Comparison of ENCODE assay signal across 8 cellular contexts in genomic region chr6:143427109-143427817, GRCh38. TPM values are rescaled to one million over a fixed set of nuclear protein-coding genes. Genes with fewer than 3 reads are reported as not detected.
A peak's percentile ranks its signal among the peaks of the same experiment; 100 is the strongest.
DNase-seq lines count a peak whose midpoint lies in the region; ATAC-seq, FAIRE-seq and TF ChIP-seq lines count a peak whose summit lies in the region.

No MANE protein-coding gene starts in this region.

- H3K27me3 ChIP-seq in K562 (ENCODE audit: control insufficient read depth in 2 of 2, insufficient read depth in 2 of 2, low read length in 2 of 2), result no peaks in the 10 kb centered on the region

- in situ Hi-C loops in K562 (cut with MboI), result loop anchor here (10.0 kb wide), 1 partner anchor 952 kb away; no protein-coding TSS in a partner anchor

- no peak for TF ChIP-seq EP300 in A549 (IDR thresholded peaks at IDR 0.05)
- no peak for TF ChIP-seq EP300 in K562 (IDR thresholded peaks at IDR 0.05; ENCODE audit: low read length)

- intact Hi-C loops in K562 (cut with micrococcal nuclease), result loop anchor here (1.0 to 10.0 kb wide), 4 partner anchors 194 to 952 kb away; no protein-coding TSS in a partner anchor

- TF ChIP-seq CTCF in A549 (IDR thresholded peaks at IDR 0.05) (peak; percentile 78), K562 (IDR thresholded peaks at IDR 0.05 in 2 of 3, conservative IDR thresholded peaks at IDR 0.05 in 1 of 3; ENCODE audit: insufficient read depth in 2 of 3, low read depth in 1 of 3, low read length in 3 of 3) (peak; percentile 86 to 98 (median 94))

- no peaks in the 10 kb centered on the region for H3K79me2 ChIP-seq in K562 (ENCODE audit: control insufficient read depth, insufficient read depth, low read length)

- no TSS peak for BruUV-seq in K562 (replicated peaks; lab: Mats Ljungman, UMichigan)

- no peaks in the 10 kb centered on the region for H3K9me1 ChIP-seq in K562 (ENCODE audit: control insufficient read depth, insufficient read depth, low read length)

- ATAC-seq in A549 (peak; percentile 99 to 100), GM18499 (IDR thresholded peaks at IDR 0.05; ENCODE audit: insufficient read depth, unreplicated experiment) (peak; percentile 98), HG02884 (IDR thresholded peaks at IDR 0.05; ENCODE audit: unreplicated experiment) (peak; percentile 100), K562 (peak; percentile 100)

- H2AFZ ChIP-seq in K562 (ENCODE audit: low read depth, low read length), result no peak overlapping the region

- no peak for FAIRE-seq in A549 (lab: Jason Lieb, UNC)
- peak; percentile 48 for FAIRE-seq in TTC549 (lab: Jason Lieb, UNC)
- peak; percentile 76 for FAIRE-seq in K562 (lab: Jason Lieb, UNC)

- H3K4me1 ChIP-seq in A549 (peaks cover 3% of the 10 kb centered on the region; the same call in 1 of the 3 replicates), K562 (replicated peaks in 1 of 2; ENCODE audit: control insufficient read depth in 2 of 2, insufficient read depth in 2 of 2, low read length in 2 of 2) (no peaks in the 10 kb centered on the region)

- POLR2A ChIA-PET in A549 (lab: Yijun Ruan, JAX), result no interaction called here
- POLR2A ChIA-PET in K562 (lab: Yijun Ruan, JAX), result interaction anchor here (1.0 to 1.1 kb wide), 2 partner anchors 8 to 15 kb away, joined by 4 to 6 read pairs; no protein-coding TSS in a partner anchor

- H3K4me3 ChIP-seq in A549, result no peak overlapping the region
- no peak overlapping the region for H3K4me3 ChIP-seq in K562

- WGBS in A549 (ENCODE audit: missing lambda C conversion rate), result 3% methylated on average over 4 of the region's 4 CpGs
- whole genome bisulfite sequencing in K562 (ENCODE audit: insufficient coverage, low coverage, missing lambda C conversion rate), result 37% methylated on average over 4 of the region's 4 CpGs

- TF ChIP-seq RAD21 in A549 (conservative IDR thresholded peaks at IDR 0.05 in 1 of 2, IDR thresholded peaks at IDR 0.05 in 1 of 2) (peak; percentile 93 to 95), K562 (CRISPR knock-in tag; conservative IDR thresholded peaks at IDR 0.05 in 1 of 2, IDR thresholded peaks at IDR 0.05 in 1 of 2) (peak; percentile 93 to 97)

- peak; percentile 30 to 71 for DNase-seq in A549 (ENCODE audit: low read depth in 1 of 2, low spot score in 1 of 2)
- DNase-seq in NCI-H146 treated with DMSO at 0.1 percent for 48 hours (lab: John Stamatoyannopoulos, UW; ENCODE audit: unreplicated experiment), result peak; percentile 51
- peak; percentile 67 to 80 (median 78) for DNase-seq in K562 (ENCODE audit: extremely low read depth in 1 of 4, low spot score in 3 of 4)
- DNase-seq in iPS-NIHi11 (ENCODE audit: low spot score), result peak; percentile 80
- DNase-seq in stimulated activated CD4-positive, alpha-beta T cell treated with anti-CD3 and anti-CD28 coated beads, Interleukin-12 subunit alpha, Interleukin-12 subunit beta, amount 100 ng/mL, for 48 hours (ENCODE audit: low read depth in 2 of 3, low spot score in 1 of 3), result peak; percentile 38 to 58 (median 50)

- H3K9ac ChIP-seq in K562 (ENCODE audit: insufficient read depth in 1 of 2, low read depth in 2 of 2, low read length in 2 of 2), result no peak overlapping the region

- CTCF ChIA-PET in A549 (lab: Yijun Ruan, JAX), result interaction anchor here (0.6 to 5.2 kb wide), 18 partner anchors 12 to 953 kb away, joined by 3 to 46 read pairs (median 4); no protein-coding TSS in a partner anchor
- CTCF ChIA-PET in K562 (lab: Yijun Ruan, JAX; ENCODE audit: low intra/inter-chr PET ratio), result interaction anchor here (0.5 to 1.9 kb wide), 6 partner anchors 734 to 952 kb away, joined by 3 to 10 read pairs (median 5); no protein-coding TSS in a partner anchor

- H3K27ac ChIP-seq in A549 (no peak overlapping the region), K562 (ENCODE audit: extremely low read depth, low read depth, low read length) (no peak overlapping the region)

- H3K36me3 ChIP-seq in K562 (ENCODE audit: control insufficient read depth, insufficient read depth, low read length), result peaks cover 77% of the 10 kb centered on the region

- no peaks in the 10 kb centered on the region for H3K9me3 ChIP-seq in A549
- H3K9me3 ChIP-seq in K562 (replicated peaks; ENCODE audit: control insufficient read depth, insufficient read depth, low read depth, low read length), result no peaks in the 10 kb centered on the region

- H3K4me2 ChIP-seq in A549 (no peak overlapping the region), K562 (ENCODE audit: insufficient read depth, low read length) (no peak overlapping the region)

- TF ChIP-seq POLR2A in A549 (IDR thresholded peaks at IDR 0.05; ENCODE audit: low read length) (no peak), K562 (conservative IDR thresholded peaks at IDR 0.05) (peak; percentile 46)

- no peaks in the 10 kb centered on the region for H4K20me1 ChIP-seq in K562 (replicated peaks; ENCODE audit: control insufficient read depth, insufficient read depth, low read length)

TF ChIP-seq in A549, 52 proteins besides CTCF, POLR2A, EP300 and RAD21:
- no peak for TF ChIP-seq ZNF302 (CRISPR knock-in tag; IDR thresholded peaks at IDR 0.05)
- peak; percentile 86 for TF ChIP-seq SMC3 (IDR thresholded peaks at IDR 0.05)

TF ChIP-seq in K562, 482 proteins besides CTCF, POLR2A, EP300 and RAD21 (continues in another document):
- TF ChIP-seq YY1 (IDR thresholded peaks at IDR 0.05; ENCODE audit: borderline replicate concordance in 1 of 3, control insufficient read depth in 1 of 3, extremely low read depth in 1 of 3, insufficient read depth in 3 of 3, insufficient read length in 1 of 3, insufficient replicate concordance in 2 of 3, low read depth in 1 of 3, low read length in 2 of 3) (peak in 1 of 3 experiments; percentile 6), MAZ (CRISPR knock-in tag; conservative IDR thresholded peaks at IDR 0.05 in 1 of 2, IDR thresholded peaks at IDR 0.05 in 1 of 2) (peak; percentile 46 to 88; a peak in 3 of 4 replicates), STAG1 (CRISPR knock-in tag; IDR thresholded peaks at IDR 0.05; ENCODE audit: borderline replicate concordance) (peak; percentile 84; the same call in 1 of the 2 replicates), POLR2AphosphoS5 (IDR thresholded peaks at IDR 0.05; ENCODE audit: control insufficient read depth, insufficient read depth, low read depth, low read length) (peak; percentile 37; the same call in 1 of the 2 replicates)

RNA-seq across cellular contexts. Expression of gene ADAT2, which starts 23.2 kb away (rescaled TPM):
- polyA plus RNA-seq in A549 (2011; rRNA removed) (5.1 and 7.1 TPM in 2 replicates), A549 (2017; fragmentation: RNase III; extraction: RNeasy Plus Mini Kit Qiagen cat#74134 plus additional on column Dnase treatment) (7.8 to 8.2 TPM (median 8.0 TPM) in 3 replicates), K562 (2011; rRNA removed) (48.4 and 60.6 TPM in 2 replicates), K562 (2014; fragmentation: Illumina TruSeq; extraction: Trizol) (29.7 and 31.7 TPM in 2 replicates), K562 (2014; fragmentation: Nextera tagmentation; extraction: Ambion mirVana) (10 to 100 TPM; 13.0 to 18.5 TPM), K562 (2014; rRNA removed) (46.7 and 62.5 TPM in 2 replicates)
- 2.1 and 2.3 TPM in 2 replicates for polyA plus RNA-seq in A549 (2012; cell fraction: cytosol; rRNA removed)
- 3.6 and 5.0 TPM in 2 replicates for polyA plus RNA-seq in A549 (2012; cell fraction: nucleus; rRNA removed)
- 1.7 and 2.8 TPM in 2 replicates for polyA minus RNA-seq in A549 (2011; rRNA and poly(A)+ RNA removed)
- total RNA-seq in K562 (2011; cell fraction: chromatin; rRNA removed; ENCODE audit: low replicate concordance), result 32.1 and 107 TPM in 2 replicates
- total RNA-seq in K562 (2011; cell fraction: nucleolus; rRNA removed), result 16.2 and 27.9 TPM in 2 replicates
- 52.9 and 88.3 TPM in 2 replicates for total RNA-seq in K562 (2011; cell fraction: nucleoplasm; rRNA removed)
- total RNA-seq in K562 (2014; rRNA removed) (21.4 and 22.6 TPM in 2 replicates), K562 (2014; rRNA removed; fragmentation: Illumina TruSeq; extraction: Trizol) (35.7 and 41.0 TPM in 2 replicates), K562 (2015; rRNA removed; fragmentation: Illumina TruSeq; extraction: Trizol) (29.0 and 32.7 TPM in 2 replicates), K562 (2021) (25.9 and 28.4 TPM in 2 replicates)
- polyA plus RNA-seq in K562 (2011; cell fraction: cytosol; rRNA removed), result 8.6 and 19.2 TPM in 2 replicates
- polyA plus RNA-seq in K562 (2011; cell fraction: nucleus; rRNA removed), result 74.1 and 78.0 TPM in 2 replicates
- 19.4 and 22.7 TPM in 2 replicates for polyA plus RNA-seq in K562 (2012)
- 34.7 and 36.7 TPM in 2 replicates for polyA minus RNA-seq in K562 (2011; rRNA and poly(A)+ RNA removed)
- polyA minus RNA-seq in K562 (2011; cell fraction: cytosol; rRNA and poly(A)+ RNA removed), result 12.5 and 17.0 TPM in 2 replicates
- polyA minus RNA-seq in K562 (2011; cell fraction: nucleus; rRNA and poly(A)+ RNA removed), result 39.2 and 45.5 TPM in 2 replicates

RNA-seq across cellular contexts. Expression of gene PEX3, which starts 23.3 kb away (rescaled TPM):
- polyA plus RNA-seq in A549 (2011; rRNA removed) (24.7 and 25.9 TPM in 2 replicates), A549 (2017; fragmentation: RNase III; extraction: RNeasy Plus Mini Kit Qiagen cat#74134 plus additional on column Dnase treatment) (14.0 to 15.7 TPM (median 15.1 TPM) in 3 replicates), K562 (2011; rRNA removed) (39.2 and 55.7 TPM in 2 replicates), K562 (2014; fragmentation: Illumina TruSeq; extraction: Trizol) (20.8 and 26.5 TPM in 2 replicates), K562 (2014; fragmentation: Nextera tagmentation; extraction: Ambion mirVana) (10 to 100 TPM; 62.8 to 69.6 TPM), K562 (2014; rRNA removed) (17.1 and 17.3 TPM in 2 replicates)
- 10.3 and 11.2 TPM in 2 replicates for polyA plus RNA-seq in A549 (2012; cell fraction: cytosol; rRNA removed)
- polyA plus RNA-seq in A549 (2012; cell fraction: nucleus; rRNA removed), result 3.2 and 4.5 TPM in 2 replicates
- polyA minus RNA-seq in A549 (2011; rRNA and poly(A)+ RNA removed), result 12.1 and 12.4 TPM in 2 replicates
- 17.1 and 21.7 TPM in 2 replicates for total RNA-seq in K562 (2011; cell fraction: chromatin; rRNA removed; ENCODE audit: low replicate concordance)
- 14.7 and 18.2 TPM in 2 replicates for total RNA-seq in K562 (2011; cell fraction: nucleolus; rRNA removed)
- total RNA-seq in K562 (2011; cell fraction: nucleoplasm; rRNA removed), result 14.9 and 22.7 TPM in 2 replicates
- total RNA-seq in K562 (2014; rRNA removed) (17.2 and 22.8 TPM in 2 replicates), K562 (2014; rRNA removed; fragmentation: Illumina TruSeq; extraction: Trizol) (30.8 and 32.7 TPM in 2 replicates), K562 (2015; rRNA removed; fragmentation: Illumina TruSeq; extraction: Trizol) (32.7 and 36.7 TPM in 2 replicates), K562 (2021) (18.0 and 21.8 TPM in 2 replicates)
- 12.2 and 12.8 TPM in 2 replicates for polyA plus RNA-seq in K562 (2011; cell fraction: cytosol; rRNA removed)
- polyA plus RNA-seq in K562 (2011; cell fraction: nucleus; rRNA removed), result 19.7 and 24.5 TPM in 2 replicates
- polyA plus RNA-seq in K562 (2012), result 16.2 and 21.4 TPM in 2 replicates
- 23.8 and 30.9 TPM in 2 replicates for polyA minus RNA-seq in K562 (2011; rRNA and poly(A)+ RNA removed)
- 14.9 and 20.1 TPM in 2 replicates for polyA minus RNA-seq in K562 (2011; cell fraction: cytosol; rRNA and poly(A)+ RNA removed)
- 27.7 and 38.4 TPM in 2 replicates for polyA minus RNA-seq in K562 (2011; cell fraction: nucleus; rRNA and poly(A)+ RNA removed)

Comparison
In these comparisons a context has a peak if more than half of its experiments do, and no peak if none do; other contexts are left out.
1. Of the 35 proteins assayed by ChIP-seq in both K562 and A549: peak only in K562: MAZ and POLR2A; only in A549: none; in both: CTCF, RAD21 and SMC3; in neither: 30.